ENCODE assay signal across 8 cellular contexts in genomic region chr2:20642026-20642971, GRCh38. TPM values are rescaled to one million over a fixed set of nuclear protein-coding genes. Genes with fewer than 3 reads are reported as not detected.
DNase-seq lines count a peak whose midpoint lies in the region; ATAC-seq and TF ChIP-seq lines count a peak whose summit lies in the region.

No MANE protein-coding gene starts in this region.

- no peak overlapping the region for H3K27ac Mint-ChIP-seq in activated naive CD8-positive, alpha-beta T cell treated with anti-CD3 and anti-CD28 coated beads, Interleukin-2, amount 10 ng/mL, durations not matched to agents 7 days and 5 days

- DNase-seq in GM03348 (ENCODE audit: low spot score) (peak; percentile 93), Kasumi-1 (lab: John Stamatoyannopoulos, UW) (peak; percentile 60 to 76), left cardiac atrium (peak; percentile 86), renal cortical epithelial cell (ENCODE audit: low read depth) (peak; percentile 30), NCI-H128 (lab: John Stamatoyannopoulos, UW; ENCODE audit: unreplicated experiment) (no peak)
- DNase-seq in activated naive CD8-positive, alpha-beta T cell treated with anti-CD3 and anti-CD28 coated beads, Interleukin-2, amount 10 ng/mL, durations not matched to agents 7 days and 5 days = peak; percentile 86

- intact Hi-C loops in left cardiac atrium (cut with DNase I) = loop anchor here in 1 of 2 donors (5.0 kb wide), 1 partner anchor 195 kb away; the partner anchor contains the start of gene RHOB

- POLR2A ChIA-PET in activated naive CD8-positive, alpha-beta T cell treated with anti-CD3 and anti-CD28 coated beads, Interleukin-2, amount 10 ng/mL, durations not matched to agents 7 days and 5 days (lab: Charles Lee) = interaction anchor here (1.1 kb wide), 1 partner anchor 200 kb away, joined by 5 read pairs; no protein-coding TSS in a partner anchor

- peak; percentile 86 for ATAC-seq in GM21825 (IDR thresholded peaks at IDR 0.05; ENCODE audit: unreplicated experiment)
- ATAC-seq in SK-N-SH treated with all-trans-retinoic acid at 6 μM for 48 hours = peak; percentile 99
- ATAC-seq in activated naive CD8-positive, alpha-beta T cell treated with anti-CD3 and anti-CD28 coated beads, Interleukin-2, amount 10 ng/mL, durations not matched to agents 7 days and 5 days (ENCODE audit: low read depth) = peak; percentile 96
- ATAC-seq in left cardiac atrium = peak; percentile 87 to 94

- no peak overlapping the region for H3K4me3 Mint-ChIP-seq in activated naive CD8-positive, alpha-beta T cell treated with anti-CD3 and anti-CD28 coated beads, Interleukin-2, amount 10 ng/mL, durations not matched to agents 7 days and 5 days

- no peaks in the 10 kb centered on the region for H3K9me3 Mint-ChIP-seq in activated naive CD8-positive, alpha-beta T cell treated with anti-CD3 and anti-CD28 coated beads, Interleukin-2, amount 10 ng/mL, durations not matched to agents 7 days and 5 days

- H3K27me3 Mint-ChIP-seq in activated naive CD8-positive, alpha-beta T cell treated with anti-CD3 and anti-CD28 coated beads, Interleukin-2, amount 10 ng/mL, durations not matched to agents 7 days and 5 days = no peaks in the 10 kb centered on the region

- H3K36me3 Mint-ChIP-seq in activated naive CD8-positive, alpha-beta T cell treated with anti-CD3 and anti-CD28 coated beads, Interleukin-2, amount 10 ng/mL, durations not matched to agents 7 days and 5 days = no peaks in the 10 kb centered on the region

- no peaks in the 10 kb centered on the region for H3K4me1 Mint-ChIP-seq in activated naive CD8-positive, alpha-beta T cell treated with anti-CD3 and anti-CD28 coated beads, Interleukin-2, amount 10 ng/mL, durations not matched to agents 7 days and 5 days

TF ChIP-seq in SK-N-SH treated with all-trans-retinoic acid at 6 μM for 48 hours, 23 proteins besides CTCF, POLR2A, EP300 and RAD21:
- no peak for TF ChIP-seq ARNTL (CRISPR knock-in tag; IDR thresholded peaks at IDR 0.05; ENCODE audit: borderline replicate concordance, low read depth)

RNA-seq across cellular contexts. Expression of gene HS1BP3, which starts 8.6 kb away (rescaled TPM):
- total RNA-seq in activated naive CD8-positive, alpha-beta T cell treated with anti-CD3 and anti-CD28 coated beads, Interleukin-2, amount 10 ng/mL, durations not matched to agents 7 days and 5 days = 10 to 100 TPM; 13.8 to 14.8 TPM
- total RNA-seq in left cardiac atrium (10 to 100 TPM; 19.8 to 21.4 TPM), renal cortical epithelial cell (22.9 and 33.9 TPM in 2 replicates)

RNA-seq across cellular contexts. Expression of gene GDF7, which starts 24.6 kb away (rescaled TPM):
- not detected for total RNA-seq in activated naive CD8-positive, alpha-beta T cell treated with anti-CD3 and anti-CD28 coated beads, Interleukin-2, amount 10 ng/mL, durations not matched to agents 7 days and 5 days
- total RNA-seq in left cardiac atrium = 1 to 10 TPM in 1 of 2 donors, under 1 TPM in 1; 0.32 to 4.8 TPM
- 0.69 and 3.2 TPM in 2 replicates for total RNA-seq in renal cortical epithelial cell
